Comparison of ENCODE assay signal across 8 cellular contexts in the genomic region with DNA sequence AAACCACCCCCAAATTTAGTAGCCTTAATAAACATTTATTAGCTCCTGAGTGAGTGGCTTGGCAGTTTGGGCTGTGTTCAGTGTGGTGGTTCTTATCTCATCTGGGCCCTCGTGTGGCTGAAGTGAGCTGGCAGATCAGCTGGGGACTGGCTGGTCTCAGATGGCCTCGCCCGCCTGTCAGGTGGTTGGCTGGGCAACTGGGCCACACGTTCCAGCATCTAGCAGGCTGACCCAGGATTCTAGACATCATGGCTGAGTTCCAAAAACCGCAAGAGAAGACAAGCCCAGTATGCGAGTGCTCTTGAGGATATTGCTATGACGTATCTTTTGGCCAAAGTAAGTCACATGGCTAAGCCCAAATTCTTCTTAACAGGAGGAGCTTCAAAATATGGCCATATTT. TPM values are rescaled to one million over a fixed set of nuclear protein-coding genes. Genes with fewer than 3 reads are reported as not detected.
DNase-seq lines count a peak whose midpoint lies in the region; ATAC-seq and TF ChIP-seq lines count a peak whose summit lies in the region.
"Had no signal": no experiment of that assay in that cellular context is flagged by ENCODE, and none has a peak within 500 bp of the region (broad histone marks: within the 10 kb centered on the region; RNA-seq: fewer than 3 reads in every experiment).

No MANE protein-coding gene starts in this region.

- H3K4me3 Mint-ChIP-seq in activated naive CD8-positive, alpha-beta T cell treated with anti-CD3 and anti-CD28 coated beads for 36 hours, result no peak overlapping the region
- H3K4me3 Mint-ChIP-seq in immature natural killer cell, result no peak overlapping the region
- H3K4me3 Mint-ChIP-seq in activated CD8-positive, alpha-beta memory T cell treated with anti-CD3 and anti-CD28 coated beads, Interleukin-2, amount 10 ng/mL, durations not matched to agents 7 days and 5 days, result no peak overlapping the region

- no peaks in the 10 kb centered on the region for H3K9me3 ChIP-seq in thoracic aorta
- H3K9me3 ChIP-seq: SJSA1 had no signal

- peaks cover 23% of the 10 kb centered on the region for H3K36me3 ChIP-seq in thoracic aorta

- H3K27ac ChIP-seq in thoracic aorta, result peak overlapping the region; percentile 49 to 71
- H3K27ac ChIP-seq: SJSA1 had no signal

- H3K4me1 Mint-ChIP-seq in activated naive CD8-positive, alpha-beta T cell treated with anti-CD3 and anti-CD28 coated beads for 36 hours, result peaks cover 5% of the 10 kb centered on the region
- peaks cover 4 to 32% of the 10 kb centered on the region in 2 donors for H3K4me1 Mint-ChIP-seq in immature natural killer cell
- peaks cover 1% of the 10 kb centered on the region for H3K4me1 Mint-ChIP-seq in activated CD8-positive, alpha-beta memory T cell treated with anti-CD3 and anti-CD28 coated beads, Interleukin-2, amount 10 ng/mL, durations not matched to agents 7 days and 5 days

- H3K27me3 ChIP-seq in thoracic aorta (replicated peaks; ENCODE audit: insufficient read depth), result no peaks in the 10 kb centered on the region
- H3K27me3 ChIP-seq: SJSA1 had no signal

- H3K36me3 Mint-ChIP-seq in activated naive CD8-positive, alpha-beta T cell treated with anti-CD3 and anti-CD28 coated beads for 36 hours, result peaks cover 33% of the 10 kb centered on the region
- peaks cover 0 to 20% (median 7%) of the 10 kb centered on the region in 3 donors for H3K36me3 Mint-ChIP-seq in immature natural killer cell
- peaks cover 32% of the 10 kb centered on the region for H3K36me3 Mint-ChIP-seq in activated CD8-positive, alpha-beta memory T cell treated with anti-CD3 and anti-CD28 coated beads, Interleukin-2, amount 10 ng/mL, durations not matched to agents 7 days and 5 days

- ATAC-seq in thoracic aorta (ENCODE audit: insufficient number of reproducible peaks, low FRiP score, low read depth), result peak; percentile 56
- no peak for ATAC-seq in activated CD8-positive, alpha-beta memory T cell treated with anti-CD3 and anti-CD28 coated beads, Interleukin-2, amount 10 ng/mL, durations not matched to agents 7 days and 5 days
- ATAC-seq in GM18502 (IDR thresholded peaks at IDR 0.05; ENCODE audit: poor library complexity, unreplicated experiment), result no peak

- H3K27me3 Mint-ChIP-seq in activated naive CD8-positive, alpha-beta T cell treated with anti-CD3 and anti-CD28 coated beads for 36 hours, result no peaks in the 10 kb centered on the region
- H3K27me3 Mint-ChIP-seq in immature natural killer cell (ENCODE audit: low read depth in 3 of 3), result peaks cover 2 to 9% (median 2%) of the 10 kb centered on the region in 3 donors
- H3K27me3 Mint-ChIP-seq in activated CD8-positive, alpha-beta memory T cell treated with anti-CD3 and anti-CD28 coated beads, Interleukin-2, amount 10 ng/mL, durations not matched to agents 7 days and 5 days, result no peaks in the 10 kb centered on the region

- H3K27ac Mint-ChIP-seq in activated naive CD8-positive, alpha-beta T cell treated with anti-CD3 and anti-CD28 coated beads for 36 hours, result peak overlapping the region; percentile 50
- H3K27ac Mint-ChIP-seq in immature natural killer cell, result peak overlapping the region; percentile 34 to 78 (median 59)
- no peak overlapping the region for H3K27ac Mint-ChIP-seq in activated CD8-positive, alpha-beta memory T cell treated with anti-CD3 and anti-CD28 coated beads, Interleukin-2, amount 10 ng/mL, durations not matched to agents 7 days and 5 days

- peaks cover 4 to 16% of the 10 kb centered on the region in 2 donors for H3K4me1 ChIP-seq in thoracic aorta (ENCODE audit: control insufficient read depth in 1 of 2, low read depth in 2 of 2)

- DNase-seq in HUDEP-2 (lab: John Stamatoyannopoulos, UW; ENCODE audit: unreplicated experiment in 76 of 76) (peak in 74 of 76 experiments; percentile 18 to 99 (median 94)), immature natural killer cell (no peak), thoracic aorta (ENCODE audit: low spot score) (peak; percentile 38), NCI-H2171 (lab: John Stamatoyannopoulos, UW) (no peak)
- no peak for DNase-seq in activated naive CD8-positive, alpha-beta T cell treated with anti-CD3 and anti-CD28 coated beads for 36 hours
- no peak for DNase-seq in activated CD8-positive, alpha-beta memory T cell treated with anti-CD3 and anti-CD28 coated beads, Interleukin-2, amount 10 ng/mL, durations not matched to agents 7 days and 5 days

- CTCF ChIA-PET in activated CD8-positive, alpha-beta memory T cell treated with anti-CD3 and anti-CD28 coated beads, Interleukin-2, amount 10 ng/mL, durations not matched to agents 7 days and 5 days (lab: Charles Lee), result interaction anchor here (1.1 to 2.0 kb wide), 5 partner anchors 9 to 47 kb away, joined by 3 to 6 read pairs (median 3); no protein-coding TSS in a partner anchor

- H3K4me3 ChIP-seq in thoracic aorta, result no peak overlapping the region
- H3K4me3 ChIP-seq: SJSA1 had no signal

- no peaks in the 10 kb centered on the region for H3K9me3 Mint-ChIP-seq in activated naive CD8-positive, alpha-beta T cell treated with anti-CD3 and anti-CD28 coated beads for 36 hours
- H3K9me3 Mint-ChIP-seq in immature natural killer cell, result no peaks in the 10 kb centered on the region
- no peaks in the 10 kb centered on the region for H3K9me3 Mint-ChIP-seq in activated CD8-positive, alpha-beta memory T cell treated with anti-CD3 and anti-CD28 coated beads, Interleukin-2, amount 10 ng/mL, durations not matched to agents 7 days and 5 days (ENCODE audit: low read depth)

- TF ChIP-seq CTCF in thoracic aorta (IDR thresholded peaks at IDR 0.05), result peak; percentile 14

RNA-seq across cellular contexts. Expression of gene EIF2S2, which starts 28.9 kb away (rescaled TPM):
- total RNA-seq in activated naive CD8-positive, alpha-beta T cell treated with anti-CD3 and anti-CD28 coated beads for 36 hours, result 100 to 1,000 TPM; 177 to 179 TPM
- 10 to 100 TPM; 19.9 to 22.9 (median 20.7) TPM for polyA plus RNA-seq in immature natural killer cell
- 10 to 100 TPM; 24.6 to 35.8 TPM for total RNA-seq in thoracic aorta
- total RNA-seq in activated CD8-positive, alpha-beta memory T cell treated with anti-CD3 and anti-CD28 coated beads, Interleukin-2, amount 10 ng/mL, durations not matched to agents 7 days and 5 days, result 100 to 1,000 TPM in 1 of 2 experiments, 10 to 100 TPM in 1; 87.7 to 106 TPM

Comparison
In these comparisons a context has a peak if more than half of its experiments do, and no peak if none do; other contexts are left out.
1. DNase-seq: peak in HUDEP-2 (74 of 76) and thoracic aorta (single experiment); none in activated naive CD8-positive, alpha-beta T cell treated with anti-CD3 and anti-CD28 coated beads for 36 hours (single experiment), immature natural killer cell (0 of 3), activated CD8-positive, alpha-beta memory T cell treated with anti-CD3 and anti-CD28 coated beads, Interleukin-2, amount 10 ng/mL, durations not matched to agents 7 days and 5 days (single experiment) and NCI-H2171 (single experiment).